Comparison of ENCODE assay signal across 8 cellular contexts in the genomic region with DNA sequence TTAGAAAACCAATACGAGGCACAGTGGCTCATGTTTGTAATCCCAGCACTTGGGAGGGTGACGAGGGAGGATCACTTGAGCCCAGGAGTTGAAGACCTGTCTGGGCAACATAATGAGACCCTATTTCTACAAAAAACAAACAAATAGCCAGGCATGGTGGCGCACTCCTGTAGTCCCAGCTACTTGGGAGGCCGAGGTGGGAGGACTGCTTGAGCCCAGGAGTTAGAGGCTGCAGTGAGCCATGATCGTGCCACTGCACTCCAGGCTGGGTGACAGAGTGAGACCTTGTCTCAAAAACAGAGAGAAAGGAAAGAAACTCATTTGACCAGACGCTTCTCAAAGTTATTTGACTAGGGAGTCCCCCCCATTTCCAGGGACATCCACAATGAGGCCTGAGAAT. TPM values are rescaled to one million over a fixed set of nuclear protein-coding genes. Genes with fewer than 3 reads are reported as not detected.
DNase-seq lines count a peak whose midpoint lies in the region; ATAC-seq and TF ChIP-seq lines count a peak whose summit lies in the region.
"Not testable (repeated sequence)": the region's sequence is repeated elsewhere in the genome, so short reads cannot be mapped to it uniquely, and the experiment has no call there.

No MANE protein-coding gene starts in this region.

- not testable (repeated sequence) for TF ChIP-seq EP300 in sigmoid colon (IDR thresholded peaks at IDR 0.05)

- H3K9me3 Mint-ChIP-seq in CD4-positive, CD25-positive, alpha-beta regulatory T cell; activated CD8-positive, alpha-beta T cell treated with anti-CD3 and anti-CD28 coated beads for 36 hours; activated naive CD8-positive, alpha-beta T cell treated with anti-CD3 and anti-CD28 coated beads, Interleukin-2, amount 10 ng/mL, durations not matched to agents 7 days and 5 days: not testable (repeated sequence)

- peaks cover 99% of the 10 kb centered on the region for H3K4me1 ChIP-seq in CD4-positive, CD25-positive, alpha-beta regulatory T cell (ENCODE audit: control insufficient read depth, insufficient read depth, low read length, poor library complexity, severe bottlenecking)
- peaks cover 35 to 100% (median 68%) of the 10 kb centered on the region in 3 donors for H3K4me1 ChIP-seq in esophagus squamous epithelium
- H3K4me1 ChIP-seq in mucosa of rectum (ENCODE audit: control insufficient read depth in 2 of 2, insufficient read depth in 2 of 2, low read length in 2 of 2) = peaks cover 52 to 57% of the 10 kb centered on the region in 2 donors
- peaks cover 0 to 98% (median 84%) of the 10 kb centered on the region in 4 donors for H3K4me1 ChIP-seq in sigmoid colon
- peaks cover 43 to 57% of the 10 kb centered on the region in 2 donors for H3K4me1 ChIP-seq in thyroid gland

- DNase-seq in CD4-positive, CD25-positive, alpha-beta regulatory T cell; RWPE1 (ENCODE audit: low spot score); activated CD8-positive, alpha-beta T cell treated with anti-CD3 and anti-CD28 coated beads for 36 hours; activated naive CD8-positive, alpha-beta T cell treated with anti-CD3 and anti-CD28 coated beads, Interleukin-2, amount 10 ng/mL, durations not matched to agents 7 days and 5 days; esophagus squamous epithelium (lab: John Stamatoyannopoulos, UW); sigmoid colon; thyroid gland: not testable (repeated sequence)

- H3K27me3 Mint-ChIP-seq in CD4-positive, CD25-positive, alpha-beta regulatory T cell; activated CD8-positive, alpha-beta T cell treated with anti-CD3 and anti-CD28 coated beads for 36 hours; activated naive CD8-positive, alpha-beta T cell treated with anti-CD3 and anti-CD28 coated beads, Interleukin-2, amount 10 ng/mL, durations not matched to agents 7 days and 5 days: not testable (repeated sequence)

- H3K4me3 Mint-ChIP-seq in CD4-positive, CD25-positive, alpha-beta regulatory T cell = peak overlapping the region; percentile 66 to 89 (median 86)
- H3K4me3 Mint-ChIP-seq in activated CD8-positive, alpha-beta T cell treated with anti-CD3 and anti-CD28 coated beads for 36 hours; activated naive CD8-positive, alpha-beta T cell treated with anti-CD3 and anti-CD28 coated beads, Interleukin-2, amount 10 ng/mL, durations not matched to agents 7 days and 5 days: not testable (repeated sequence)

- TF ChIP-seq CTCF in RWPE1 (conservative IDR thresholded peaks at IDR 0.05; ENCODE audit: low read depth); activated CD8-positive, alpha-beta T cell treated with anti-CD3 and anti-CD28 coated beads for 36 hours (IDR thresholded peaks at IDR 0.05); esophagus squamous epithelium (IDR thresholded peaks at IDR 0.05); sigmoid colon (IDR thresholded peaks at IDR 0.05); thyroid gland (IDR thresholded peaks at IDR 0.05): not testable (repeated sequence)

- peak overlapping the region; percentile 58 for H3K4me3 ChIP-seq in CD4-positive, CD25-positive, alpha-beta regulatory T cell (ENCODE audit: low read depth, low read length)
- not testable (repeated sequence) for H3K4me3 ChIP-seq in esophagus squamous epithelium; mucosa of rectum (ENCODE audit: low read length in 2 of 2); sigmoid colon; thyroid gland (replicated peaks in 1 of 3)

- H3K36me3 Mint-ChIP-seq in CD4-positive, CD25-positive, alpha-beta regulatory T cell = peaks cover 22% of the 10 kb centered on the region
- peaks cover 23% of the 10 kb centered on the region for H3K36me3 Mint-ChIP-seq in activated CD8-positive, alpha-beta T cell treated with anti-CD3 and anti-CD28 coated beads for 36 hours (ENCODE audit: low read depth)
- not testable (repeated sequence) for H3K36me3 Mint-ChIP-seq in activated naive CD8-positive, alpha-beta T cell treated with anti-CD3 and anti-CD28 coated beads, Interleukin-2, amount 10 ng/mL, durations not matched to agents 7 days and 5 days

- ATAC-seq in CD4-positive, CD25-positive, alpha-beta regulatory T cell (ENCODE audit: low read depth in 2 of 2); activated CD8-positive, alpha-beta T cell treated with anti-CD3 and anti-CD28 coated beads for 36 hours; activated naive CD8-positive, alpha-beta T cell treated with anti-CD3 and anti-CD28 coated beads, Interleukin-2, amount 10 ng/mL, durations not matched to agents 7 days and 5 days (ENCODE audit: low read depth): not testable (repeated sequence)

- CTCF ChIA-PET in RWPE1 (lab: Yijun Ruan, JAX) = not testable (repeated sequence)
- CTCF ChIA-PET in activated CD8-positive, alpha-beta T cell treated with anti-CD3 and anti-CD28 coated beads for 36 hours (lab: Charles Lee) = interaction anchor here (1.4 to 1.8 kb wide), 2 partner anchors 12 to 159 kb away, joined by 4 to 5 read pairs; no protein-coding TSS in a partner anchor

- H3K4me1 Mint-ChIP-seq in CD4-positive, CD25-positive, alpha-beta regulatory T cell = peaks cover 22 to 100% (median 72%) of the 10 kb centered on the region in 4 donors
- H3K4me1 Mint-ChIP-seq in activated CD8-positive, alpha-beta T cell treated with anti-CD3 and anti-CD28 coated beads for 36 hours (ENCODE audit: low read depth) = peaks cover 93% of the 10 kb centered on the region
- peaks cover 67% of the 10 kb centered on the region for H3K4me1 Mint-ChIP-seq in activated naive CD8-positive, alpha-beta T cell treated with anti-CD3 and anti-CD28 coated beads, Interleukin-2, amount 10 ng/mL, durations not matched to agents 7 days and 5 days

- H3K9ac ChIP-seq in mucosa of rectum (ENCODE audit: low read depth in 1 of 2, low read length in 2 of 2) = not testable (repeated sequence)

- H3K36me3 ChIP-seq in CD4-positive, CD25-positive, alpha-beta regulatory T cell (ENCODE audit: control insufficient read depth, insufficient read depth, low read length) = peaks cover 10% of the 10 kb centered on the region
- H3K36me3 ChIP-seq in esophagus squamous epithelium = peaks cover 0 to 14% (median 7%) of the 10 kb centered on the region in 3 donors
- H3K36me3 ChIP-seq in mucosa of rectum (ENCODE audit: control insufficient read depth in 2 of 2, insufficient read depth in 2 of 2, low read length in 2 of 2); sigmoid colon; thyroid gland: not testable (repeated sequence)

- H3K9me3 ChIP-seq in CD4-positive, CD25-positive, alpha-beta regulatory T cell (ENCODE audit: control insufficient read depth in 2 of 2, low read length in 2 of 2); esophagus squamous epithelium; mucosa of rectum (ENCODE audit: control insufficient read depth in 2 of 2, low read length in 2 of 2); sigmoid colon; thyroid gland: not testable (repeated sequence)

- intact Hi-C loops in activated CD8-positive, alpha-beta T cell treated with anti-CD3 and anti-CD28 coated beads for 36 hours (cut with micrococcal nuclease); esophagus squamous epithelium (cut with DNase I); sigmoid colon (cut with DNase I): not testable (repeated sequence)
- intact Hi-C loops in thyroid gland (cut with DNase I) = loop anchor here (10.0 kb wide), 1 partner anchor 158 kb away; the partner anchor contains the start of gene NRTN

- H3K27ac ChIP-seq in CD4-positive, CD25-positive, alpha-beta regulatory T cell (ENCODE audit: insufficient read depth, low read length, poor library complexity, severe bottlenecking) = peak overlapping the region; percentile 87
- peak overlapping the region; percentile 19; the same call in 1 of the 2 replicates for H3K27ac ChIP-seq in RWPE1
- peak overlapping the region; percentile 34 to 85 (median 72) for H3K27ac ChIP-seq in esophagus squamous epithelium
- peak overlapping the region; percentile 75 to 90 for H3K27ac ChIP-seq in mucosa of rectum (ENCODE audit: low read depth in 2 of 2, low read length in 2 of 2)
- peak overlapping the region; percentile 63 to 89 (median 84) for H3K27ac ChIP-seq in sigmoid colon
- H3K27ac ChIP-seq in thyroid gland = peak overlapping the region in 2 of 3 donors; percentile 42 to 55

- peak overlapping the region; percentile 99 to 100 (median 100) for H3K27ac Mint-ChIP-seq in CD4-positive, CD25-positive, alpha-beta regulatory T cell
- peak overlapping the region; percentile 82 for H3K27ac Mint-ChIP-seq in activated CD8-positive, alpha-beta T cell treated with anti-CD3 and anti-CD28 coated beads for 36 hours
- peak overlapping the region; percentile 95 for H3K27ac Mint-ChIP-seq in activated naive CD8-positive, alpha-beta T cell treated with anti-CD3 and anti-CD28 coated beads, Interleukin-2, amount 10 ng/mL, durations not matched to agents 7 days and 5 days

- WGBS in esophagus squamous epithelium, 2 donors = 86 to 95% methylated on average over 4 to 5 of the region's 6 CpGs
- WGBS in sigmoid colon, 2 donors = 91 to 93% methylated on average over 6 of the region's 6 CpGs
- 85 to 94% methylated on average over 6 of the region's 6 CpGs for WGBS in thyroid gland, 2 donors

- H3K27me3 ChIP-seq in CD4-positive, CD25-positive, alpha-beta regulatory T cell (ENCODE audit: control insufficient read depth, insufficient read depth, low read length); esophagus squamous epithelium; mucosa of rectum (ENCODE audit: control insufficient read depth in 2 of 2, insufficient read depth in 2 of 2, low read length in 2 of 2); sigmoid colon; thyroid gland: not testable (repeated sequence)

- POLR2A ChIA-PET in RWPE1 (lab: Yijun Ruan, JAX; ENCODE audit: low non-redundant PET) = not testable (repeated sequence)
- POLR2A ChIA-PET in activated CD8-positive, alpha-beta T cell treated with anti-CD3 and anti-CD28 coated beads for 36 hours (lab: Charles Lee) = interaction anchor here (1.4 to 1.9 kb wide), 3 partner anchors 9 to 12 kb away, joined by 5 to 8 read pairs (median 8); no protein-coding TSS in a partner anchor
- POLR2A ChIA-PET in activated naive CD8-positive, alpha-beta T cell treated with anti-CD3 and anti-CD28 coated beads, Interleukin-2, amount 10 ng/mL, durations not matched to agents 7 days and 5 days (lab: Charles Lee) = interaction anchor here (1.7 kb wide), 1 partner anchor 60 kb away, joined by 10 read pairs; the partner anchor contains the start of gene NDUFA11

- TF ChIP-seq POLR2A in esophagus squamous epithelium (IDR thresholded peaks at IDR 0.05); sigmoid colon (IDR thresholded peaks at IDR 0.05); thyroid gland (IDR thresholded peaks at IDR 0.05): not testable (repeated sequence)

RNA-seq across cellular contexts. Expression of gene RANBP3, which starts 14.7 kb away (rescaled TPM):
- total RNA-seq in CD4-positive, CD25-positive, alpha-beta regulatory T cell = 106 TPM
- 10 to 100 TPM in 2 of 4 donors, 1 to 10 TPM in 2; 8.0 to 12.1 (median 10.0) TPM for polyA plus RNA-seq in CD4-positive, CD25-positive, alpha-beta regulatory T cell
- total RNA-seq in activated CD8-positive, alpha-beta T cell treated with anti-CD3 and anti-CD28 coated beads for 36 hours = 10 to 100 TPM; 74.3 to 87.5 TPM
- total RNA-seq in activated naive CD8-positive, alpha-beta T cell treated with anti-CD3 and anti-CD28 coated beads, Interleukin-2, amount 10 ng/mL, durations not matched to agents 7 days and 5 days = 100 to 1,000 TPM; 104 to 108 TPM
- 10 to 100 TPM; 38.0 to 77.8 (median 39.6) TPM for total RNA-seq in esophagus squamous epithelium
- total RNA-seq in sigmoid colon = 10 to 100 TPM; 63.1 to 86.4 (median 82.7) TPM
- 10 to 100 TPM; 27.0 to 47.5 (median 27.6) TPM for polyA plus RNA-seq in sigmoid colon
- 100 to 1,000 TPM in 1 of 4 donors, 10 to 100 TPM in 3; 57.8 to 148 (median 82.7) TPM for total RNA-seq in thyroid gland

RNA-seq across cellular contexts. Expression of gene CAPS, which starts 49.2 kb away (rescaled TPM):
- 38.8 TPM for total RNA-seq in CD4-positive, CD25-positive, alpha-beta regulatory T cell
- polyA plus RNA-seq in CD4-positive, CD25-positive, alpha-beta regulatory T cell = 1 to 10 TPM; 1.2 to 3.1 (median 2.8) TPM
- total RNA-seq in activated CD8-positive, alpha-beta T cell treated with anti-CD3 and anti-CD28 coated beads for 36 hours = 1 to 10 TPM; 2.1 to 2.8 TPM
- 10 to 100 TPM; 25.0 to 28.8 TPM for total RNA-seq in activated naive CD8-positive, alpha-beta T cell treated with anti-CD3 and anti-CD28 coated beads, Interleukin-2, amount 10 ng/mL, durations not matched to agents 7 days and 5 days
- total RNA-seq in esophagus squamous epithelium = 10 to 100 TPM in 2 of 4 donors, 1 to 10 TPM in 2; 3.3 to 13.7 (median 7.3) TPM
- total RNA-seq in sigmoid colon = 10 to 100 TPM in 2 of 4 donors, 1 to 10 TPM in 2; 4.9 to 18.6 (median 9.7) TPM
- polyA plus RNA-seq in sigmoid colon = 10 to 100 TPM in 1 of 3 donors, 1 to 10 TPM in 2; 3.6 to 13.7 (median 3.7) TPM
- total RNA-seq in thyroid gland = 10 to 100 TPM in 3 of 4 donors, 1 to 10 TPM in 1; 9.0 to 48.8 (median 26.3) TPM

RNA-seq across cellular contexts. Expression of gene VMAC, which starts 58.6 kb away (rescaled TPM):
- 25.0 TPM for total RNA-seq in CD4-positive, CD25-positive, alpha-beta regulatory T cell
- polyA plus RNA-seq in CD4-positive, CD25-positive, alpha-beta regulatory T cell = 1 to 10 TPM; 4.9 to 9.5 (median 7.5) TPM
- 1 to 10 TPM; 1.2 to 2.5 TPM for total RNA-seq in activated CD8-positive, alpha-beta T cell treated with anti-CD3 and anti-CD28 coated beads for 36 hours
- total RNA-seq in activated naive CD8-positive, alpha-beta T cell treated with anti-CD3 and anti-CD28 coated beads, Interleukin-2, amount 10 ng/mL, durations not matched to agents 7 days and 5 days = 10 to 100 TPM; 15.6 to 17.5 TPM
- total RNA-seq in esophagus squamous epithelium (1 to 10 TPM; 3.1 to 8.6 (median 5.6) TPM), sigmoid colon (10 to 100 TPM in 1 of 4 donors, 1 to 10 TPM in 3; 6.1 to 14.4 (median 8.1) TPM), thyroid gland (10 to 100 TPM; 14.3 to 27.2 (median 17.8) TPM)
- polyA plus RNA-seq in sigmoid colon = 1 to 10 TPM; 1.6 to 6.4 (median 2.4) TPM

RNA-seq across cellular contexts. Expression of gene NDUFA11, which starts 59.7 kb away (rescaled TPM):
- 120 TPM for total RNA-seq in CD4-positive, CD25-positive, alpha-beta regulatory T cell
- 100 to 1,000 TPM; 408 to 499 (median 465) TPM for polyA plus RNA-seq in CD4-positive, CD25-positive, alpha-beta regulatory T cell
- total RNA-seq in activated CD8-positive, alpha-beta T cell treated with anti-CD3 and anti-CD28 coated beads for 36 hours = 100 to 1,000 TPM; 233 to 237 TPM
- total RNA-seq in activated naive CD8-positive, alpha-beta T cell treated with anti-CD3 and anti-CD28 coated beads, Interleukin-2, amount 10 ng/mL, durations not matched to agents 7 days and 5 days = 100 to 1,000 TPM; 187 to 193 TPM
- 100 to 1,000 TPM; 204 to 277 (median 234) TPM for total RNA-seq in esophagus squamous epithelium
- 100 to 1,000 TPM; 242 to 447 (median 353) TPM for total RNA-seq in sigmoid colon
- 100 to 1,000 TPM; 363 to 450 (median 395) TPM for polyA plus RNA-seq in sigmoid colon
- 100 to 1,000 TPM; 115 to 325 (median 195) TPM for total RNA-seq in thyroid gland

Comparison
In these comparisons a context has a peak if more than half of its experiments do, and no peak if none do; other contexts are left out.
1. H3K27ac ChIP-seq: peak in every context shown above with its lines; median percentile 87 in CD4-positive, CD25-positive, alpha-beta regulatory T cell; 84 in sigmoid colon; 82 in mucosa of rectum; 72 in esophagus squamous epithelium; 48 in thyroid gland; 19 in RWPE1.